Comparison of ENCODE assay signal across 10 cellular contexts in the genomic region with DNA sequence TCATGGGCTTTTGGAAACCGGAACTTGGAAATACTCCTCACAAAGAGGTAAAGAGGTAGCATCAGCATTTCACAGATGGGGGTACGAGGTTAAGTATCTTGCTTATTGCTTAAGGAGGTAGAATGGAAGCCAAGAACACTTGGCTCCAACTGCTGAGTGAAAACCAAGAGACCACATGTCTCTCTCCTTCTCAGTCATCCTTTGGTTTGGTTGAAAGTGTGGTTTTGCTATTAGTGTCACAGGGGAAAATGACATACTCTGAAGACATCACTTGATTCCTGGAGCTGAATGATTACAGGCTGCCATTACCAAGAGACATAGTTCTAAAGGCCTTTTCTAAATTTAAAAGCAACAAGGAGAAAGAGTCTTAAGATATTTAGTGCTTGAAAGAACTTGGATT. TPM values are rescaled to one million over a fixed set of nuclear protein-coding genes. Genes with fewer than 3 reads are reported as not detected.
A peak's percentile ranks its signal among the peaks of the same experiment; 100 is the strongest.
DNase-seq lines count a peak whose midpoint lies in the region; ATAC-seq lines count a peak whose summit lies in the region.
"Had no signal": no experiment of that assay in that cellular context is flagged by ENCODE, and none has a peak within 500 bp of the region (broad histone marks: within the 10 kb centered on the region; RNA-seq: fewer than 3 reads in every experiment).

No MANE protein-coding gene starts in this region.

- H3K36me3 Mint-ChIP-seq in activated CD8-positive, alpha-beta T cell treated with anti-CD3 and anti-CD28 coated beads, Interleukin-2, amount 10 ng/mL, durations not matched to agents 7 days and 5 days (ENCODE audit: low read depth) = no peaks in the 10 kb centered on the region

- DNase-seq in activated CD4-positive, alpha-beta T cell treated with anti-CD3 and anti-CD28 coated beads for 48 hours = peak; percentile 16
- no peak for DNase-seq in activated CD4-positive, alpha-beta T cell treated with anti-CD3 and anti-CD28 coated beads for 1 hour
- peak; percentile 40 for DNase-seq in activated CD8-positive, alpha-beta T cell treated with anti-CD3 and anti-CD28 coated beads, Interleukin-2, amount 10 ng/mL, durations not matched to agents 7 days and 5 days
- no peak for DNase-seq in superior temporal gyrus (ENCODE audit: extremely low spot score)
- no peak for DNase-seq in cerebellum (ENCODE audit: low spot score)
- DNase-seq in SKM-1 treated with dmso at 0.1 percent for 144 hours (lab: John Stamatoyannopoulos, UW; ENCODE audit: unreplicated experiment) = no peak
- DNase-seq: activated naive CD4-positive, alpha-beta T cell treated with anti-CD3 and anti-CD28 coated beads, Interleukin-2, amount 50 U/mL, for 16 hours; NCI-H2081 had no signal

- peak overlapping the region; percentile 33 for H3K27ac ChIP-seq in skeletal muscle tissue (ENCODE audit: low read depth, low read length)

- H3K27ac Mint-ChIP-seq in activated CD8-positive, alpha-beta T cell treated with anti-CD3 and anti-CD28 coated beads, Interleukin-2, amount 10 ng/mL, durations not matched to agents 7 days and 5 days = no peak overlapping the region

- H3K4me1 Mint-ChIP-seq in activated CD8-positive, alpha-beta T cell treated with anti-CD3 and anti-CD28 coated beads, Interleukin-2, amount 10 ng/mL, durations not matched to agents 7 days and 5 days (ENCODE audit: low read depth) = peaks cover 15% of the 10 kb centered on the region

- no peaks in the 10 kb centered on the region for H3K27me3 ChIP-seq in skeletal muscle tissue (ENCODE audit: control insufficient read depth in 3 of 3, insufficient read depth in 3 of 3, low read length in 3 of 3)

- CTCF ChIA-PET in activated CD8-positive, alpha-beta T cell treated with anti-CD3 and anti-CD28 coated beads, Interleukin-2, amount 10 ng/mL, durations not matched to agents 7 days and 5 days (lab: Charles Lee) = interaction anchor here (0.7 kb wide), 1 partner anchor 252 kb away, joined by 3 read pairs; no protein-coding TSS in a partner anchor

- no peaks in the 10 kb centered on the region for H3K36me3 ChIP-seq in skeletal muscle tissue (ENCODE audit: control insufficient read depth in 3 of 3, insufficient read depth in 3 of 3, low read length in 3 of 3)

- H3K9ac ChIP-seq in skeletal muscle tissue (ENCODE audit: low read depth in 1 of 3, low read length in 3 of 3) = no peak overlapping the region

- H3K4me3 Mint-ChIP-seq in activated CD8-positive, alpha-beta T cell treated with anti-CD3 and anti-CD28 coated beads, Interleukin-2, amount 10 ng/mL, durations not matched to agents 7 days and 5 days = no peak overlapping the region

- POLR2A ChIA-PET in activated CD8-positive, alpha-beta T cell treated with anti-CD3 and anti-CD28 coated beads, Interleukin-2, amount 10 ng/mL, durations not matched to agents 7 days and 5 days (lab: Charles Lee) = no interaction called here

- no peak overlapping the region for H3K4me3 ChIP-seq in skeletal muscle tissue (ENCODE audit: low read length in 3 of 3)

- H3K27me3 Mint-ChIP-seq in activated CD8-positive, alpha-beta T cell treated with anti-CD3 and anti-CD28 coated beads, Interleukin-2, amount 10 ng/mL, durations not matched to agents 7 days and 5 days (ENCODE audit: low read depth) = peaks cover 31% of the 10 kb centered on the region

- no peaks in the 10 kb centered on the region for H3K4me1 ChIP-seq in skeletal muscle tissue (ENCODE audit: control insufficient read depth in 3 of 3, insufficient read depth in 3 of 3, low read length in 3 of 3)

- peak; percentile 87 for ATAC-seq in HG02588 (IDR thresholded peaks at IDR 0.05; ENCODE audit: unreplicated experiment)
- peak; percentile 79 for ATAC-seq in activated CD8-positive, alpha-beta T cell treated with anti-CD3 and anti-CD28 coated beads, Interleukin-2, amount 10 ng/mL, durations not matched to agents 7 days and 5 days

- no peaks in the 10 kb centered on the region for H3K9me3 ChIP-seq in skeletal muscle tissue (ENCODE audit: control insufficient read depth in 3 of 3, low read length in 3 of 3)

- no peaks in the 10 kb centered on the region for H3K9me3 Mint-ChIP-seq in activated CD8-positive, alpha-beta T cell treated with anti-CD3 and anti-CD28 coated beads, Interleukin-2, amount 10 ng/mL, durations not matched to agents 7 days and 5 days (ENCODE audit: insufficient read depth)

RNA-seq across cellular contexts. Expression of a gene that starts 41.5 kb away (rescaled TPM):
- total RNA-seq in activated CD8-positive, alpha-beta T cell treated with anti-CD3 and anti-CD28 coated beads, Interleukin-2, amount 10 ng/mL, durations not matched to agents 7 days and 5 days = under 1 TPM in 1 of 2 experiments, not detected in 1; 0.05 TPM
- total RNA-seq in skeletal muscle tissue = 86.6 TPM
- total RNA-seq in cerebellum = 39.2 TPM

Comparison
In these comparisons a context has a peak if more than half of its experiments do, and no peak if none do; other contexts are left out.
1. DNase-seq: peak in activated CD4-positive, alpha-beta T cell treated with anti-CD3 and anti-CD28 coated beads for 48 hours (single experiment) and activated CD8-positive, alpha-beta T cell treated with anti-CD3 and anti-CD28 coated beads, Interleukin-2, amount 10 ng/mL, durations not matched to agents 7 days and 5 days (single experiment); none in activated CD4-positive, alpha-beta T cell treated with anti-CD3 and anti-CD28 coated beads for 1 hour (single experiment), superior temporal gyrus (single experiment), cerebellum (single experiment) and SKM-1 treated with dmso at 0.1 percent for 144 hours (single experiment).
2. RNA of a gene that starts 41.5 kb away (total RNA-seq): 86.6 TPM in skeletal muscle tissue (single experiment) and 39.2 TPM in cerebellum (single experiment); 0.05 TPM in activated CD8-positive, alpha-beta T cell treated with anti-CD3 and anti-CD28 coated beads, Interleukin-2, amount 10 ng/mL, durations not matched to agents 7 days and 5 days; every median in the first group is over 10 times any median in the second.